22 cellular contexts compared by ENCODE assay signal in genomic region chr15:83854950-83855707, GRCh38.
DNase-seq lines count a peak whose midpoint lies in the region; ATAC-seq and TF ChIP-seq lines count a peak whose summit lies in the region.
"Had no signal": no experiment of that assay in that cellular context is flagged by ENCODE, and none has a peak within 500 bp of the region (broad histone marks: within the 10 kb centered on the region; RNA-seq: fewer than 3 reads in every experiment).

No MANE protein-coding gene starts in this region.

- no peaks in the 10 kb centered on the region for H3K27me3 ChIP-seq in IMR-90 (ENCODE audit: control insufficient read depth, insufficient read depth, low read length)
- H3K27me3 ChIP-seq: vagina had no signal

- in situ Hi-C loops in IMR-90 (cut with MboI; ENCODE audit: low sequenced_read_pairs) = no loop called here

- H2AK5ac ChIP-seq in IMR-90 (ENCODE audit: low read depth, low read length) = no peak overlapping the region

- TF ChIP-seq CTCF in AG09319 (IDR thresholded peaks at IDR 0.05; ENCODE audit: low read depth, low read length) (no peak), IMR-90 (conservative IDR thresholded peaks at IDR 0.05; ENCODE audit: low read depth, low read length) (no peak), choroid plexus epithelial cell (conservative IDR thresholded peaks at IDR 0.05; ENCODE audit: low read depth, low read length) (no peak)

- H3K9me3 Mint-ChIP-seq in stimulated activated memory B cell treated with anti-CD40 and anti-IgM and Interleukin-4, amounts not matched to agents 10 μg/mL and 1 μg/mL and 100 μg/mL, for 72 hours = no peaks in the 10 kb centered on the region
- no peaks in the 10 kb centered on the region for H3K9me3 Mint-ChIP-seq in effector memory CD8-positive, alpha-beta T cell
- H3K9me3 Mint-ChIP-seq: CD4-positive, alpha-beta T cell had no signal

- H2BK15ac ChIP-seq in IMR-90 (ENCODE audit: low read depth, low read length) = no peak overlapping the region

- H3K27me3 Mint-ChIP-seq in stimulated activated memory B cell treated with anti-CD40 and anti-IgM and Interleukin-4, amounts not matched to agents 10 μg/mL and 1 μg/mL and 100 μg/mL, for 72 hours = no peaks in the 10 kb centered on the region
- H3K27me3 Mint-ChIP-seq in effector memory CD8-positive, alpha-beta T cell = peaks cover 7 to 21% of the 10 kb centered on the region in 2 donors

- H3K56ac ChIP-seq in IMR-90 (ENCODE audit: extremely low read depth, insufficient read depth, low read length) = no peak overlapping the region

- DNase-seq in AG09319 (ENCODE audit: extremely low read depth, low read depth) (peak; percentile 43), IMR-90 (peak; percentile 41), choroid plexus epithelial cell (ENCODE audit: low read depth) (peak; percentile 25), left lobe of liver (ENCODE audit: low spot score) (no peak)
- no peak for DNase-seq in stimulated activated CD4-positive, alpha-beta T cell treated with anti-CD3 and anti-CD28 coated beads, Interleukin-15, amount 100 ng/mL, for 24 hours
- DNase-seq in effector memory CD8-positive, alpha-beta T cell = no peak
- DNase-seq: ACHN; activated T-cell treated with anti-CD3 and anti-CD28 coated beads for 4 hours; CD4-positive, alpha-beta T cell; cerebellar nuclear complex; DMS79 treated with DMSO at 0.1 percent for 48 hours; HFFc6; hippocampal formation; islet precursor cell; NCI-H1694; NCI-H510A treated with DMSO at 0.1 percent for 48 hours; SHP77; stimulated activated CD8-positive, alpha-beta memory T cell treated with anti-CD3 and anti-CD28 coated beads, Interleukin-4, amount 100 ng/mL, for 48 hours had no signal

- no peak overlapping the region for H3K23ac ChIP-seq in IMR-90 (ENCODE audit: low read depth, low read length)

- BruUV-seq in IMR-90 (replicated peaks; lab: Mats Ljungman, UMichigan) = no TSS peak

- WGBS in IMR-90 (ENCODE audit: extremely low coverage in 2 of 2, insufficient read length in 1 of 2), 2 experiments = no CpG with 5 or more reads among the region's 3 CpGs

- peak; percentile 35; the same call in 1 of the 2 replicates for ATAC-seq in IMR-90 (ENCODE audit: low read depth)
- peak; percentile 91 for ATAC-seq in left lobe of liver
- ATAC-seq in stimulated activated memory B cell treated with anti-CD40 and anti-IgM and Interleukin-4, amounts not matched to agents 10 μg/mL and 1 μg/mL and 100 μg/mL, for 72 hours = no peak
- no peak for ATAC-seq in GM18861 (IDR thresholded peaks at IDR 0.05; ENCODE audit: unreplicated experiment)
- ATAC-seq in effector memory CD8-positive, alpha-beta T cell (replicated peaks) = no peak

- H2BK5ac ChIP-seq in IMR-90 (ENCODE audit: low read depth, low read length, poor library complexity, severe bottlenecking) = no peak overlapping the region

- no peaks in the 10 kb centered on the region for H3K4me1 Mint-ChIP-seq in stimulated activated memory B cell treated with anti-CD40 and anti-IgM and Interleukin-4, amounts not matched to agents 10 μg/mL and 1 μg/mL and 100 μg/mL, for 72 hours
- no peaks in the 10 kb centered on the region for H3K4me1 Mint-ChIP-seq in effector memory CD8-positive, alpha-beta T cell (ENCODE audit: low read depth in 2 of 2)

- CTCF ChIA-PET in IMR-90 (lab: Yijun Ruan, JAX) = no interaction called here

- H3K4me3 ChIP-seq in IMR-90 (ENCODE audit: insufficient read depth, low read depth, low read length) (no peak overlapping the region), choroid plexus epithelial cell (ENCODE audit: low read depth, low read length) (no peak overlapping the region)
- H3K4me3 ChIP-seq: vagina had no signal

- H2AK9ac ChIP-seq in IMR-90 (replicated peaks; ENCODE audit: low read depth, low read length, poor library complexity) = no peak overlapping the region

- no peak overlapping the region for H3K4me2 ChIP-seq in IMR-90 (ENCODE audit: low read depth, low read length)

- H3K9me3 ChIP-seq in IMR-90 (ENCODE audit: control insufficient read depth, insufficient read depth, low read length) = no peaks in the 10 kb centered on the region
- H3K9me3 ChIP-seq: vagina had no signal

- H4K5ac ChIP-seq in IMR-90 (ENCODE audit: low read depth, low read length) = no peak overlapping the region

- H4K91ac ChIP-seq in IMR-90 (ENCODE audit: insufficient read depth, low read depth, low read length) = no peak overlapping the region

- H3K4me1 ChIP-seq in IMR-90 (ENCODE audit: control insufficient read depth, insufficient read depth, low read length) = peaks cover 7% of the 10 kb centered on the region; the same call in 1 of the 2 replicates

- H3K36me3 ChIP-seq in IMR-90 (ENCODE audit: control insufficient read depth, insufficient read depth, low read length) = no peaks in the 10 kb centered on the region
- H3K36me3 ChIP-seq: vagina had no signal

- TF ChIP-seq RAD21 in IMR-90 (IDR thresholded peaks at IDR 0.05; ENCODE audit: low read length) = no peak

- H3K36me3 Mint-ChIP-seq in stimulated activated memory B cell treated with anti-CD40 and anti-IgM and Interleukin-4, amounts not matched to agents 10 μg/mL and 1 μg/mL and 100 μg/mL, for 72 hours = no peaks in the 10 kb centered on the region
- H3K36me3 Mint-ChIP-seq in effector memory CD8-positive, alpha-beta T cell (ENCODE audit: insufficient read depth) = no peaks in the 10 kb centered on the region

- H3K79me1 ChIP-seq in IMR-90 (ENCODE audit: low read depth in 1 of 2, low read length in 2 of 2) = no peaks in the 10 kb centered on the region

- H3K27ac ChIP-seq in IMR-90 (ENCODE audit: insufficient read depth, low read length) = no peak overlapping the region
- H3K27ac ChIP-seq: vagina had no signal

- no peak for TF ChIP-seq POLR2A in IMR-90 (IDR thresholded peaks at IDR 0.05; ENCODE audit: low read depth, low read length)

- H4K20me1 ChIP-seq in IMR-90 (ENCODE audit: insufficient read depth, low read length) = no peaks in the 10 kb centered on the region

- H3K27ac Mint-ChIP-seq in stimulated activated memory B cell treated with anti-CD40 and anti-IgM and Interleukin-4, amounts not matched to agents 10 μg/mL and 1 μg/mL and 100 μg/mL, for 72 hours = no peak overlapping the region
- no peak overlapping the region for H3K27ac Mint-ChIP-seq in effector memory CD8-positive, alpha-beta T cell
- H3K27ac Mint-ChIP-seq: CD4-positive, alpha-beta T cell; HFFc6; nephron had no signal

- no peak overlapping the region for H2AFZ ChIP-seq in IMR-90 (replicated peaks; ENCODE audit: low read length, poor library complexity)

- H3K4me3 Mint-ChIP-seq in stimulated activated memory B cell treated with anti-CD40 and anti-IgM and Interleukin-4, amounts not matched to agents 10 μg/mL and 1 μg/mL and 100 μg/mL, for 72 hours = no peak overlapping the region
- H3K4me3 Mint-ChIP-seq in effector memory CD8-positive, alpha-beta T cell = no peak overlapping the region
- H3K4me3 Mint-ChIP-seq: CD4-positive, alpha-beta T cell; HFFc6; nephron had no signal

- no peak overlapping the region for H3K18ac ChIP-seq in IMR-90 (ENCODE audit: low read depth, low read length)

- no peak overlapping the region for H3K9ac ChIP-seq in IMR-90 (ENCODE audit: low read depth, low read length)

- intact Hi-C loops in IMR-90 (cut with micrococcal nuclease) = no loop called here

- H2BK20ac ChIP-seq in IMR-90 (ENCODE audit: low read depth, low read length) = no peak overlapping the region

- no peak overlapping the region for H3K4ac ChIP-seq in IMR-90 (ENCODE audit: low read depth, low read length)

- dilution Hi-C loops in IMR-90 (cut with HindIII; ENCODE audit: low sequenced_read_pairs, unreplicated experiment) = no loop called here

- POLR2A ChIA-PET in IMR-90 (lab: Charles Lee; ENCODE audit: unreplicated experiment) = no interaction called here

- no peak overlapping the region for H2BK120ac ChIP-seq in IMR-90 (ENCODE audit: low read depth, low read length)

- no peaks in the 10 kb centered on the region; the same call in 1 of the 2 replicates for H3K9me1 ChIP-seq in IMR-90 (ENCODE audit: insufficient read depth, low read length)

- H3K14ac ChIP-seq in IMR-90 (replicated peaks; ENCODE audit: low read depth, low read length) = no peak overlapping the region

- no peak overlapping the region for H4K8ac ChIP-seq in IMR-90 (ENCODE audit: low read depth in 2 of 2, low read length in 2 of 2)

TF ChIP-seq in IMR-90, 13 proteins besides CTCF, POLR2A, EP300 and RAD21:
- TF ChIP-seq BHLHE40 (IDR thresholded peaks at IDR 0.05; ENCODE audit: low read depth, low read length) = no peak
- no peak for TF ChIP-seq SMC3 (IDR thresholded peaks at IDR 0.05; ENCODE audit: low read depth, low read length)
- TF ChIP-seq RCOR1 (IDR thresholded peaks at IDR 0.05; ENCODE audit: insufficient replicate concordance, low read length) = no peak
- no peak for TF ChIP-seq MXI1 (IDR thresholded peaks at IDR 0.05; ENCODE audit: borderline replicate concordance, low read depth, low read length)

Comparison
In these comparisons a context has a peak if more than half of its experiments do, and no peak if none do; other contexts are left out.
1. DNase-seq: peak in AG09319 (single experiment), IMR-90 (single experiment) and choroid plexus epithelial cell (single experiment); none in left lobe of liver (single experiment), stimulated activated CD4-positive, alpha-beta T cell treated with anti-CD3 and anti-CD28 coated beads, Interleukin-15, amount 100 ng/mL, for 24 hours (single experiment) and effector memory CD8-positive, alpha-beta T cell (0 of 3).
2. ATAC-seq: peak in IMR-90 (single experiment) and left lobe of liver (single experiment); none in stimulated activated memory B cell treated with anti-CD40 and anti-IgM and Interleukin-4, amounts not matched to agents 10 μg/mL and 1 μg/mL and 100 μg/mL, for 72 hours (single experiment), GM18861 (single experiment) and effector memory CD8-positive, alpha-beta T cell (single experiment).